In genomic region chr13:77429320-77430142, GRCh38 we compare ENCODE assay signal across 8 cellular contexts.
DNase-seq lines count a peak whose midpoint lies in the region; ATAC-seq and TF ChIP-seq lines count a peak whose summit lies in the region.

No MANE protein-coding gene starts in this region.

- H3K27me3 Mint-ChIP-seq in WTC11 (ENCODE audit: low read depth), result no peaks in the 10 kb centered on the region

- no peak overlapping the region for H3K27ac Mint-ChIP-seq in WTC11

- ATAC-seq in GM18858 (IDR thresholded peaks at IDR 0.05; ENCODE audit: unreplicated experiment) (peak; percentile 72), WTC11 (no peak)

- peaks cover 5% of the 10 kb centered on the region for H3K4me1 Mint-ChIP-seq in WTC11

- DNase-seq in H4 (ENCODE audit: low spot score), result peak; percentile 63
- DNase-seq in NCI-H2029 treated with DMSO at 0.1 percent for 48 hours (lab: John Stamatoyannopoulos, UW), result peak; percentile 23
- DNase-seq in pons (ENCODE audit: low spot score), result peak; percentile 78
- no peak for DNase-seq in NCI-H526 treated with DMSO at 0.1 percent for 48 hours (lab: John Stamatoyannopoulos, UW)
- no peak for DNase-seq in WTC11 (ENCODE audit: low spot score)
- no peak for DNase-seq in GM03348 (ENCODE audit: low spot score)
- no peak for DNase-seq in NCI-H82 (lab: John Stamatoyannopoulos, UW)

- no peaks in the 10 kb centered on the region for H3K36me3 Mint-ChIP-seq in WTC11

- 0 out of 2 replicates have a peak, but pooled peaks cover 5% of the 10 kb centered on the region for H3K9me3 Mint-ChIP-seq in WTC11

- CTCF ChIA-PET in WTC11 (lab: Charles Lee), result no interaction called here

- H3K4me3 Mint-ChIP-seq in WTC11, result no peak overlapping the region

- POLR2A ChIA-PET in WTC11 (lab: Charles Lee), result interaction anchor here (1.6 kb wide), 1 partner anchor 14 kb away, joined by 4 read pairs; no protein-coding TSS in a partner anchor

- no peak for TF ChIP-seq CTCF in WTC11 (IDR thresholded peaks at IDR 0.05)

TF ChIP-seq in WTC11, 78 proteins besides CTCF, POLR2A, EP300 and RAD21:
- no peak for TF ChIP-seq NR3C1 (CRISPR knock-in tag; conservative IDR thresholded peaks at IDR 0.05; ENCODE audit: low read depth)
- TF ChIP-seq FOXP4 (CRISPR knock-in tag; IDR thresholded peaks at IDR 0.05), result no peak
- TF ChIP-seq ERG (CRISPR knock-in tag; IDR thresholded peaks at IDR 0.05), result no peak
- TF ChIP-seq ESRRA (CRISPR knock-in tag; IDR thresholded peaks at IDR 0.05; ENCODE audit: borderline replicate concordance), result no peak
- TF ChIP-seq MYBL2 (CRISPR knock-in tag; IDR thresholded peaks at IDR 0.05), result no peak
- TF ChIP-seq OVOL2 (CRISPR knock-in tag; IDR thresholded peaks at IDR 0.05; ENCODE audit: borderline replicate concordance), result no peak

Comparison
In these comparisons a context has a peak if more than half of its experiments do, and no peak if none do; other contexts are left out.
1. DNase-seq: peak in H4 (single experiment), NCI-H2029 treated with DMSO at 0.1 percent for 48 hours (single experiment) and pons (single experiment); none in NCI-H526 treated with DMSO at 0.1 percent for 48 hours (single experiment), WTC11 (single experiment), GM03348 (single experiment) and NCI-H82 (single experiment).